ENCODE assay signal across 24 cellular contexts in genomic region chr16:31709181-31709580, GRCh38.
"Had no signal": no experiment of that assay in that cellular context is flagged by ENCODE, and none has a peak within 500 bp of the region (broad histone marks: within the 10 kb centered on the region; RNA-seq: fewer than 3 reads in every experiment).

No MANE protein-coding gene starts in this region.

- H3K9me3 ChIP-seq: breast epithelium, esophagus muscularis mucosa, heart right ventricle, uterus had no signal

- H3K27ac ChIP-seq: breast epithelium, esophagus muscularis mucosa, foreskin keratinocyte, heart right ventricle, uterus had no signal

- H3K27me3 ChIP-seq: breast epithelium, esophagus muscularis mucosa, foreskin keratinocyte, heart right ventricle, uterus had no signal

- H3K36me3 ChIP-seq: breast epithelium, uterus had no signal

- H3K9me3 Mint-ChIP-seq: endodermal cell; nephron; stimulated activated memory B cell treated with anti-CD40 and anti-IgM and Interleukin-4, amounts not matched to agents 10 μg/mL and 1 μg/mL and 100 μg/mL, for 72 hours; stimulated activated naive CD8-positive, alpha-beta T cell treated with anti-CD3 and anti-CD28 coated beads, Interleukin-15, amount 100 ng/mL, for 72 hours; T-cell; T-helper 2 cell treated with Interferon-gamma antibody and Interleukin-4, amounts not matched to agents 5 μg/mL and 100 μg/mL, for 36 hours had no signal

- H3K4me3 Mint-ChIP-seq: activated CD4-positive, alpha-beta T cell treated with anti-CD3 and anti-CD28 coated beads for 36 hours; activated naive CD4-positive, alpha-beta T cell treated with anti-CD3 and anti-CD28 coated beads, Interleukin-2, amount 10 ng/mL, durations not matched to agents 7 days and 5 days; dendritic cell treated with granulocyte-macrophage colony-stimulating factor and Interleukin-4, amounts not matched to agents 40 ng/mL and 50 ng/mL, for 4 days; endodermal cell; nephron; stimulated activated memory B cell treated with anti-CD40 and anti-IgM and Interleukin-4, amounts not matched to agents 10 μg/mL and 1 μg/mL and 100 μg/mL, for 72 hours; stimulated activated naive CD8-positive, alpha-beta T cell treated with anti-CD3 and anti-CD28 coated beads, Interleukin-15, amount 100 ng/mL, for 72 hours; T-cell; T-helper 2 cell treated with Interferon-gamma antibody and Interleukin-4, amounts not matched to agents 5 μg/mL and 100 μg/mL, for 36 hours; type B pancreatic cell had no signal

- H3K27me3 Mint-ChIP-seq: activated CD4-positive, alpha-beta T cell treated with anti-CD3 and anti-CD28 coated beads for 36 hours; activated naive CD4-positive, alpha-beta T cell treated with anti-CD3 and anti-CD28 coated beads, Interleukin-2, amount 10 ng/mL, durations not matched to agents 7 days and 5 days; stimulated activated memory B cell treated with anti-CD40 and anti-IgM and Interleukin-4, amounts not matched to agents 10 μg/mL and 1 μg/mL and 100 μg/mL, for 72 hours; stimulated activated naive CD8-positive, alpha-beta T cell treated with anti-CD3 and anti-CD28 coated beads, Interleukin-15, amount 100 ng/mL, for 72 hours; T-cell; type B pancreatic cell had no signal

- H3K27ac Mint-ChIP-seq: activated naive CD4-positive, alpha-beta T cell treated with anti-CD3 and anti-CD28 coated beads, Interleukin-2, amount 10 ng/mL, durations not matched to agents 7 days and 5 days; dendritic cell treated with granulocyte-macrophage colony-stimulating factor and Interleukin-4, amounts not matched to agents 40 ng/mL and 50 ng/mL, for 4 days; endodermal cell; nephron; stimulated activated memory B cell treated with anti-CD40 and anti-IgM and Interleukin-4, amounts not matched to agents 10 μg/mL and 1 μg/mL and 100 μg/mL, for 72 hours; T-helper 2 cell treated with Interferon-gamma antibody and Interleukin-4, amounts not matched to agents 5 μg/mL and 100 μg/mL, for 36 hours; type B pancreatic cell had no signal

- H3K4me1 ChIP-seq: breast epithelium, uterus had no signal

- DNase-seq: activated CD4-positive, alpha-beta T cell treated with anti-CD3 and anti-CD28 coated beads for 36 hours; activated CD4-positive, alpha-beta T cell treated with anti-CD3 and anti-CD28 coated beads, Interleukin-2, amount 50 U/mL, for 48 hours; activated CD4-positive, CD25-positive, alpha-beta regulatory T cell; activated CD8-positive, alpha-beta memory T cell treated with anti-CD3 and anti-CD28 coated beads, Interleukin-2, amount 50 U/mL, for 48 hours; activated effector memory CD4-positive, alpha-beta T cell treated with anti-CD3 and anti-CD28 coated beads, Interleukin-2, amount 50 U/mL, for 16 hours; activated naive CD4-positive, alpha-beta T cell treated with anti-CD3 and anti-CD28 coated beads, Interleukin-2, amount 10 ng/mL, durations not matched to agents 7 days and 5 days; central memory CD4-positive, alpha-beta T cell; endodermal cell; foreskin keratinocyte; heart right ventricle; midbrain; right cardiac atrium; stimulated activated CD4-positive, alpha-beta T cell treated with anti-CD3 and anti-CD28 coated beads, Interleukin-4, amount 100 ng/mL, for 24 hours; stimulated activated naive CD8-positive, alpha-beta T cell treated with anti-CD3 and anti-CD28 coated beads, Interleukin-15, amount 100 ng/mL, for 72 hours; substantia nigra; T-cell; uterus had no signal

- ATAC-seq: activated CD4-positive, alpha-beta T cell treated with anti-CD3 and anti-CD28 coated beads for 36 hours; foreskin keratinocyte; heart right ventricle; right cardiac atrium; stimulated activated memory B cell treated with anti-CD40 and anti-IgM and Interleukin-4, amounts not matched to agents 10 μg/mL and 1 μg/mL and 100 μg/mL, for 72 hours; stimulated activated naive CD8-positive, alpha-beta T cell treated with anti-CD3 and anti-CD28 coated beads, Interleukin-15, amount 100 ng/mL, for 72 hours; T-cell had no signal

- H3K4me3 ChIP-seq: breast epithelium, esophagus muscularis mucosa, heart right ventricle, uterus had no signal
